20 cellular contexts compared by ENCODE assay signal in the genomic region with DNA sequence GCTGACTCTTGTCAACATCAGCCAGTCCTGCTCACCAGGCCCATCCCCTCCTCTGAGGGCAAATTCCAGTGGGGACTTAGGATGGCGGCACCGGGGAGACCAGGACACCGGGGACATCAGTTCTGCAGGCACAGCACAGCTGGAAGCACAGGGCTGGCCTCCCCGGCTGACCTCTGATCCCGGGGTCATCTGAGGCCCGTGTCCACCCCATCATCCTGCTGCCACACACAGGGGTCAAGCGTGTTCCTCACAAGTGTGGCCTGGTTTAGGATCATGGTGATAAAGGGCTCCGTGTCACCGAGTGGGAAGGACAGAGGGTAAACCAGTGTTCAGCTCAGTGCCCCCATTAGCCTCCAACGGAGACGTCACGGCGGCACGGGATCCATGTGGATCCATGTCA.
"Had no signal": no experiment of that assay in that cellular context is flagged by ENCODE, and none has a peak within 500 bp of the region (broad histone marks: within the 10 kb centered on the region; RNA-seq: fewer than 3 reads in every experiment).

No MANE protein-coding gene starts in this region.

- ATAC-seq: effector memory CD8-positive, alpha-beta T cell; gastroesophageal sphincter; left lobe of liver; mucosa of descending colon; naive thymus-derived CD8-positive, alpha-beta T cell; pancreas; sciatic nerve had no signal

- DNase-seq: effector memory CD8-positive, alpha-beta T cell; hippocampal formation; kidney glomerular epithelial cell; mammary epithelial cell; occipital lobe; stimulated activated CD4-positive, alpha-beta T cell treated with anti-CD3 and anti-CD28 coated beads, Interleukin-2, amount 100 ng/mL, for 24 hours; stimulated activated naive CD4-positive, alpha-beta T cell; trophoblast cell had no signal

- H3K36me3 ChIP-seq: esophagus muscularis mucosa, gastroesophageal sphincter, neural progenitor cell, pancreas, prostate gland had no signal

- H2AFZ ChIP-seq: neural progenitor cell had no signal

- H3K9ac ChIP-seq: neural progenitor cell had no signal

- H3K4me2 ChIP-seq: neural progenitor cell had no signal

- H3K4me3 ChIP-seq: esophagus muscularis mucosa, gastroesophageal sphincter, mucosa of descending colon, neural progenitor cell, pancreas, prostate gland had no signal

- H3K4me1 ChIP-seq: neural progenitor cell, pancreas, prostate gland had no signal

- H3K27ac ChIP-seq: epithelial cell of prostate, esophagus muscularis mucosa, gastroesophageal sphincter, neural progenitor cell, pancreas, prostate gland had no signal

- H3K9me3 ChIP-seq: esophagus muscularis mucosa, gastroesophageal sphincter, mucosa of descending colon, pancreas, prostate gland had no signal

- FAIRE-seq: colon, pancreas, urothelium cell line had no signal
